1 cellular context compared by ENCODE assay signal in genomic region chr5:150603491-150603890, GRCh38.
A peak's percentile ranks its signal among the peaks of the same experiment; 100 is the strongest.
TF ChIP-seq lines count a peak whose summit lies in the region.

No MANE protein-coding gene starts in this region.

TF ChIP-seq in HepG2, 621 proteins besides CTCF, POLR2A, EP300 and RAD21:
- TF ChIP-seq CREB3 (CRISPR knock-in tag; IDR thresholded peaks at IDR 0.05) (no peak), HIVEP1 (CRISPR knock-in tag; IDR thresholded peaks at IDR 0.05) (no peak), ZNF768 (CRISPR knock-in tag; IDR thresholded peaks at IDR 0.05) (0 out of 2 replicates have a peak, but pooled peaks have one; percentile 31), ZNF441 (CRISPR knock-in tag; IDR thresholded peaks at IDR 0.05; ENCODE audit: borderline replicate concordance) (no peak), ATF5 (CRISPR knock-in tag; IDR thresholded peaks at IDR 0.05; ENCODE audit: low read depth) (no peak)
